Comparison of ENCODE assay signal across 8 cellular contexts in genomic region chr22:38505595-38506117, GRCh38. TPM values are rescaled to one million over a fixed set of nuclear protein-coding genes. Genes with fewer than 3 reads are reported as not detected.
DNase-seq lines count a peak whose midpoint lies in the region; ATAC-seq and TF ChIP-seq lines count a peak whose summit lies in the region.

No MANE protein-coding gene starts in this region.

- H3K27me3 Mint-ChIP-seq in activated naive CD8-positive, alpha-beta T cell treated with anti-CD3 and anti-CD28 coated beads, Interleukin-2, amount 50 U/mL, for 24 hours, result no peaks in the 10 kb centered on the region

- DNase-seq in 8988T, result peak; percentile 34
- peak; percentile 73 for DNase-seq in OCI-M1 (lab: John Stamatoyannopoulos, UW)
- DNase-seq in activated naive CD8-positive, alpha-beta T cell treated with anti-CD3 and anti-CD28 coated beads, Interleukin-2, amount 50 U/mL, for 24 hours, result peak; percentile 66
- DNase-seq in cardiac septum (ENCODE audit: low spot score), result peak; percentile 90
- DNase-seq in pons (ENCODE audit: low spot score), result peak; percentile 67
- DNase-seq in upper lobe of right lung, result peak; percentile 91

- peak overlapping the region; percentile 99 for H3K27ac Mint-ChIP-seq in activated naive CD8-positive, alpha-beta T cell treated with anti-CD3 and anti-CD28 coated beads, Interleukin-2, amount 50 U/mL, for 24 hours

- peak overlapping the region; percentile 80 for H3K4me3 ChIP-seq in upper lobe of right lung

- peaks cover 47% of the 10 kb centered on the region for H3K36me3 Mint-ChIP-seq in activated naive CD8-positive, alpha-beta T cell treated with anti-CD3 and anti-CD28 coated beads, Interleukin-2, amount 50 U/mL, for 24 hours (ENCODE audit: low read depth)

- H3K9me3 ChIP-seq in upper lobe of right lung, result no peaks in the 10 kb centered on the region

- H3K4me1 ChIP-seq in upper lobe of right lung, result peaks cover 39% of the 10 kb centered on the region

- peaks cover 31% of the 10 kb centered on the region for H3K36me3 ChIP-seq in upper lobe of right lung

- ATAC-seq in GM18498 (IDR thresholded peaks at IDR 0.05; ENCODE audit: unreplicated experiment) (peak; percentile 31), HG02981 (IDR thresholded peaks at IDR 0.05; ENCODE audit: unreplicated experiment) (peak; percentile 21), upper lobe of right lung (peak; percentile 80)
- peak; percentile 16 for ATAC-seq in activated naive CD8-positive, alpha-beta T cell treated with anti-CD3 and anti-CD28 coated beads, Interleukin-2, amount 50 U/mL, for 24 hours

- no peak for TF ChIP-seq CTCF in upper lobe of right lung (IDR thresholded peaks at IDR 0.05)

- H3K4me1 Mint-ChIP-seq in activated naive CD8-positive, alpha-beta T cell treated with anti-CD3 and anti-CD28 coated beads, Interleukin-2, amount 50 U/mL, for 24 hours, result peaks cover 43% of the 10 kb centered on the region

- H3K27me3 ChIP-seq in upper lobe of right lung, result no peaks in the 10 kb centered on the region

- intact Hi-C loops in cardiac septum (cut with DNase I), result loop anchor here (1.0 kb wide), 1 partner anchor 65 kb away; the partner anchor contains the start of gene DMC1
- intact Hi-C loops in upper lobe of right lung (cut with DNase I), result no loop called here

- peak overlapping the region; percentile 96 for H3K4me3 Mint-ChIP-seq in activated naive CD8-positive, alpha-beta T cell treated with anti-CD3 and anti-CD28 coated beads, Interleukin-2, amount 50 U/mL, for 24 hours

- H3K27ac ChIP-seq in upper lobe of right lung, result peak overlapping the region; percentile 100

- H3K9me3 Mint-ChIP-seq in activated naive CD8-positive, alpha-beta T cell treated with anti-CD3 and anti-CD28 coated beads, Interleukin-2, amount 50 U/mL, for 24 hours, result no peaks in the 10 kb centered on the region

RNA-seq across cellular contexts. Expression of gene DDX17, which starts 0.5 kb away (rescaled TPM):
- total RNA-seq in cardiac septum, result 215 TPM
- 480 TPM for total RNA-seq in upper lobe of right lung

RNA-seq across cellular contexts. Expression of gene KDELR3, which starts 37.8 kb away (rescaled TPM):
- 18.2 TPM for total RNA-seq in cardiac septum
- total RNA-seq in upper lobe of right lung, result 5.9 TPM

RNA-seq across cellular contexts. Expression of gene KCNJ4, which starts 50.7 kb away (rescaled TPM):
- total RNA-seq in cardiac septum (67.8 TPM), upper lobe of right lung (not detected)

Comparison
In these comparisons a context has a peak if more than half of its experiments do, and no peak if none do; other contexts are left out.
1. Peak in every context shown above with its lines: DNase-seq, ATAC-seq, H3K4me3 ChIP-seq and H3K27ac ChIP-seq.
2. DNase-seq: peak in every context shown above with its lines; median percentile 91 in upper lobe of right lung; 90 in cardiac septum; 73 in OCI-M1; 67 in pons; 66 in activated naive CD8-positive, alpha-beta T cell treated with anti-CD3 and anti-CD28 coated beads, Interleukin-2, amount 50 U/mL, for 24 hours; 34 in 8988T.
3. ATAC-seq: peak in every context shown above with its lines; median percentile 80 in upper lobe of right lung; 31 in GM18498; 21 in HG02981; 16 in activated naive CD8-positive, alpha-beta T cell treated with anti-CD3 and anti-CD28 coated beads, Interleukin-2, amount 50 U/mL, for 24 hours.
4. RNA of gene KCNJ4, which starts 50.7 kb away (total RNA-seq): 67.8 TPM in cardiac septum (single experiment); not detected in upper lobe of right lung (single experiment); every median in the first group is over 10 times any median in the second.